9 cellular contexts compared by ENCODE assay signal in the genomic region with DNA sequence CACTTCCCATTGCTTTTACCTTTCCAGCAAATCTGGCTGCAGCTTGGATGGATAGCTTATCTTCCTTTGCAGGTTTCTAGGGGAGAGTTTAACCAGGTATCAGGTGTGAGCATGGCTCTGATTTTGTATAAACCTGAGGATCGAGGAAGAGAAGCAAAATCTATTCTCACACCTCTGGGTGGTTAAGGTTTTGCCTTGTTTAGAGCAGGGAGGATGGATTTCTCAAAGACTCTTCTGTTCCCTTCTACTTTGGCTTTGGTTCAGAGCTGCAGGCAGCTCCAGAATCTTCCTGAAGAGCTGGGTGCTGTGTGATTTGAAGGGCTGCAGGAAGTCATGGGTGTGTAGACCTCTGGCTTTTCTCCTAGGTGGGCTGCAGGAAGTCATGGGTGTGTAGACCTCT. TPM values are rescaled to one million over a fixed set of nuclear protein-coding genes. Genes with fewer than 3 reads are reported as not detected.
A peak's percentile ranks its signal among the peaks of the same experiment; 100 is the strongest.
DNase-seq lines count a peak whose midpoint lies in the region; ATAC-seq and TF ChIP-seq lines count a peak whose summit lies in the region.
"Had no signal": no experiment of that assay in that cellular context is flagged by ENCODE, and none has a peak within 500 bp of the region (broad histone marks: within the 10 kb centered on the region; RNA-seq: fewer than 3 reads in every experiment).

No MANE protein-coding gene starts in this region.

- H3K9me3 ChIP-seq in GM23248 (ENCODE audit: low read depth) (no peaks in the 10 kb centered on the region), iPS-15b (ENCODE audit: control insufficient read depth, insufficient read depth, low read length) (no peaks in the 10 kb centered on the region), skeletal muscle satellite cell (replicated peaks; ENCODE audit: low read length) (no peaks in the 10 kb centered on the region)

- peaks cover 11% of the 10 kb centered on the region; the same call in 1 of the 2 replicates for H4K20me1 ChIP-seq in GM23248 (ENCODE audit: insufficient read depth)

- peaks cover under 1% of the 10 kb centered on the region; the same call in 1 of the 2 replicates for H3K9me3 Mint-ChIP-seq in WTC11

- no peaks in the 10 kb centered on the region for H3K9me2 ChIP-seq in GM23248 (ENCODE audit: insufficient read depth)

- H3K4me1 ChIP-seq in GM23248 (ENCODE audit: insufficient read depth) (peaks cover 48% of the 10 kb centered on the region), iPS-15b (ENCODE audit: control insufficient read depth, insufficient read depth, low read length) (peaks cover 19% of the 10 kb centered on the region), skeletal muscle satellite cell (ENCODE audit: control insufficient read depth, insufficient read depth, low read length) (peaks cover 41% of the 10 kb centered on the region)

- H3K27ac Mint-ChIP-seq in WTC11: no peak overlapping the region

- DNase-seq in GM23248: peak; percentile 44
- no peak for DNase-seq in WTC11 (ENCODE audit: low spot score)
- DNase-seq in NCI-H1105 (lab: John Stamatoyannopoulos, UW): no peak

- H3K36me3 ChIP-seq in GM23248 (ENCODE audit: low read depth): peaks cover 7% of the 10 kb centered on the region
- H3K36me3 ChIP-seq in iPS-15b (ENCODE audit: control insufficient read depth, insufficient read depth, low read length): peaks cover 8% of the 10 kb centered on the region
- H3K36me3 ChIP-seq in skeletal muscle satellite cell (ENCODE audit: insufficient read depth, low read length): peaks cover 22% of the 10 kb centered on the region

- POLR2A ChIA-PET in WTC11 (lab: Charles Lee): interaction anchor here (0.6 to 1.8 kb wide), 4 partner anchors 10 to 27 kb away, joined by 3 to 5 read pairs (median 4); no protein-coding TSS in a partner anchor

- H3K27ac ChIP-seq in GM23248: peak overlapping the region; percentile 56
- H3K27ac ChIP-seq: epithelial cell of prostate had no signal

- 9 to 15% methylated on average over 1 of the region's 1 CpG for WGBS in GM23248 (ENCODE audit: low coverage in 1 of 2, low lambda C conversion rate in 2 of 2, missing lambda C conversion rate in 2 of 2), 2 experiments

- H3K27me3 Mint-ChIP-seq in WTC11 (ENCODE audit: low read depth): peaks cover 29% of the 10 kb centered on the region

- H2AFZ ChIP-seq in GM23248: no peak overlapping the region

- in situ Hi-C loops in GM23248 (cut with MboI): no loop called here

- H3K79me2 ChIP-seq in GM23248 (ENCODE audit: insufficient read depth): peaks cover 64% of the 10 kb centered on the region

- TF ChIP-seq CTCF in WTC11 (IDR thresholded peaks at IDR 0.05): no peak

- no peak for ATAC-seq in WTC11
- ATAC-seq in HG03354 (IDR thresholded peaks at IDR 0.05; ENCODE audit: poor library complexity, severe bottlenecking, unreplicated experiment): no peak
- ATAC-seq in GM18498 (IDR thresholded peaks at IDR 0.05; ENCODE audit: unreplicated experiment): no peak
- ATAC-seq in HG03520 (IDR thresholded peaks at IDR 0.05; ENCODE audit: unreplicated experiment): no peak

- CTCF ChIA-PET in WTC11 (lab: Charles Lee): interaction anchor here (0.6 to 3.1 kb wide), 6 partner anchors 11 to 122 kb away, joined by 3 to 17 read pairs (median 6); no protein-coding TSS in a partner anchor

- peaks cover 31% of the 10 kb centered on the region for H3K4me1 Mint-ChIP-seq in WTC11

- H3K9ac ChIP-seq in GM23248 (peak overlapping the region; percentile 93), iPS-15b (ENCODE audit: low read depth, low read length) (no peak overlapping the region), skeletal muscle satellite cell (ENCODE audit: low read depth, low read length) (peak overlapping the region; percentile 58)

- H3F3A ChIP-seq in GM23248 (ENCODE audit: insufficient read depth): peaks cover 45% of the 10 kb centered on the region

- peaks cover 16% of the 10 kb centered on the region for H3K36me3 Mint-ChIP-seq in WTC11

- peak overlapping the region; percentile 97 for H3K4me2 ChIP-seq in GM23248 (ENCODE audit: unreplicated experiment)
- peak overlapping the region; percentile 77 for H3K4me2 ChIP-seq in skeletal muscle satellite cell (ENCODE audit: low read length)

- peak overlapping the region; percentile 99 for H3K4me3 ChIP-seq in GM23248
- peak overlapping the region; percentile 58 for H3K4me3 ChIP-seq in iPS-15b (ENCODE audit: low read depth, low read length)
- peak overlapping the region; percentile 80 for H3K4me3 ChIP-seq in skeletal muscle satellite cell (ENCODE audit: low read length)

- H3K27me3 ChIP-seq in GM23248 (replicated peaks; ENCODE audit: insufficient read depth) (no peaks in the 10 kb centered on the region), iPS-15b (ENCODE audit: control insufficient read depth, insufficient read depth, low read length) (peaks cover 19% of the 10 kb centered on the region), skeletal muscle satellite cell (ENCODE audit: control insufficient read depth, insufficient read depth, low read length) (no peaks in the 10 kb centered on the region)

- H3K4me3 Mint-ChIP-seq in WTC11: peak overlapping the region; percentile 73

TF ChIP-seq in WTC11, 78 proteins besides CTCF, POLR2A, EP300 and RAD21:
- TF ChIP-seq, protein P1, sequence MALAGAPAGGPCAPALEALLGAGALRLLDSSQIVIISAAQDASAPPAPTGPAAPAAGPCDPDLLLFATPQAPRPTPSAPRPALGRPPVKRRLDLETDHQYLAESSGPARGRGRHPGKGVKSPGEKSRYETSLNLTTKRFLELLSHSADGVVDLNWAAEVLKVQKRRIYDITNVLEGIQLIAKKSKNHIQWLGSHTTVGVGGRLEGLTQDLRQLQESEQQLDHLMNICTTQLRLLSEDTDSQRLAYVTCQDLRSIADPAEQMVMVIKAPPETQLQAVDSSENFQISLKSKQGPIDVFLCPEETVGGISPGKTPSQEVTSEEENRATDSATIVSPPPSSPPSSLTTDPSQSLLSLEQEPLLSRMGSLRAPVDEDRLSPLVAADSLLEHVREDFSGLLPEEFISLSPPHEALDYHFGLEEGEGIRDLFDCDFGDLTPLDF (CRISPR knock-in tag; IDR thresholded peaks at IDR 0.05): no peak
- TF ChIP-seq, protein P2, sequence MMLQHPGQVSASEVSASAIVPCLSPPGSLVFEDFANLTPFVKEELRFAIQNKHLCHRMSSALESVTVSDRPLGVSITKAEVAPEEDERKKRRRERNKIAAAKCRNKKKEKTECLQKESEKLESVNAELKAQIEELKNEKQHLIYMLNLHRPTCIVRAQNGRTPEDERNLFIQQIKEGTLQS (CRISPR knock-in tag; conservative IDR thresholded peaks at IDR 0.05): no peak
- TF ChIP-seq FOXJ3 (CRISPR knock-in tag; IDR thresholded peaks at IDR 0.05; ENCODE audit: borderline replicate concordance) (no peak), CBFB (CRISPR knock-in tag; IDR thresholded peaks at IDR 0.05; ENCODE audit: low read depth) (no peak), MXD4 (CRISPR knock-in tag; IDR thresholded peaks at IDR 0.05; ENCODE audit: borderline replicate concordance) (no peak), ZNF317 (CRISPR knock-in tag; IDR thresholded peaks at IDR 0.05; ENCODE audit: borderline replicate concordance, low read depth) (no peak), MYBL2 (CRISPR knock-in tag; IDR thresholded peaks at IDR 0.05) (no peak), EMX1 (CRISPR knock-in tag; IDR thresholded peaks at IDR 0.05) (no peak), NFYB (CRISPR knock-in tag; conservative IDR thresholded peaks at IDR 0.05; ENCODE audit: low read depth) (no peak), TEAD4 (CRISPR knock-in tag; IDR thresholded peaks at IDR 0.05) (no peak), NFE2L1 (CRISPR knock-in tag; IDR thresholded peaks at IDR 0.05) (no peak)
- TF ChIP-seq, protein P3, sequence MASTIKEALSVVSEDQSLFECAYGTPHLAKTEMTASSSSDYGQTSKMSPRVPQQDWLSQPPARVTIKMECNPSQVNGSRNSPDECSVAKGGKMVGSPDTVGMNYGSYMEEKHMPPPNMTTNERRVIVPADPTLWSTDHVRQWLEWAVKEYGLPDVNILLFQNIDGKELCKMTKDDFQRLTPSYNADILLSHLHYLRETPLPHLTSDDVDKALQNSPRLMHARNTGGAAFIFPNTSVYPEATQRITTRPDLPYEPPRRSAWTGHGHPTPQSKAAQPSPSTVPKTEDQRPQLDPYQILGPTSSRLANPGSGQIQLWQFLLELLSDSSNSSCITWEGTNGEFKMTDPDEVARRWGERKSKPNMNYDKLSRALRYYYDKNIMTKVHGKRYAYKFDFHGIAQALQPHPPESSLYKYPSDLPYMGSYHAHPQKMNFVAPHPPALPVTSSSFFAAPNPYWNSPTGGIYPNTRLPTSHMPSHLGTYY (CRISPR knock-in tag; IDR thresholded peaks at IDR 0.05): no peak

RNA-seq across cellular contexts. Expression of a gene that starts 1.7 kb away (rescaled TPM):
- total RNA-seq in GM23248 (2014; rRNA removed; shearing (Covaris generic)): 163 and 174 TPM in 2 replicates
- polyA plus RNA-seq in GM23248 (2016; fragmentation: Nextera tagmentation; extraction: Ambion mirVana): 20.0 and 21.5 TPM in 2 replicates
- 17.9 to 23.3 TPM (median 21.8 TPM) in 3 replicates for total RNA-seq in WTC11 (2021)
- total RNA-seq in skeletal muscle satellite cell (2012; rRNA removed): 37.1 and 43.1 TPM in 2 replicates
